8 cellular contexts compared by ENCODE assay signal in genomic region chr7:123748734-123749536, GRCh38. TPM values are rescaled to one million over a fixed set of nuclear protein-coding genes. Genes with fewer than 3 reads are reported as not detected.
DNase-seq lines count a peak whose midpoint lies in the region; ATAC-seq and TF ChIP-seq lines count a peak whose summit lies in the region.

WASL (minus strand) TSS chr7:123749003; CDS start chr7:123748734, 269 bp downstream.

- peak in 1 of 2 donors; percentile 86 for TF ChIP-seq POLR2A in lower leg skin (IDR thresholded peaks at IDR 0.05)

- peak within 1 kb of the TSS; percentile 92 to 98 for H3K9ac ChIP-seq in duodenal mucosa (ENCODE audit: low read depth in 1 of 2, low read length in 2 of 2)

- ATAC-seq in GM19372 (IDR thresholded peaks at IDR 0.05; ENCODE audit: low read depth, unreplicated experiment) (peak; percentile 70), HG03521 (IDR thresholded peaks at IDR 0.05; ENCODE audit: unreplicated experiment) (peak; percentile 72)

- H3K4me3 ChIP-seq in duodenal mucosa (ENCODE audit: low read depth in 1 of 2, low read length in 2 of 2) (peak within 1 kb of the TSS; percentile 87 to 90), lower leg skin (ENCODE audit: low read depth, poor library complexity, severe bottlenecking) (peak within 1 kb of the TSS; percentile 97)

- peak within 1 kb of the TSS; percentile 96 to 99 (median 98) for H3K27ac Mint-ChIP-seq in CD14-positive monocyte
- H3K27ac Mint-ChIP-seq in activated CD4-positive, alpha-beta memory T cell treated with anti-CD3 and anti-CD28 coated beads, Interleukin-2, amount 10 ng/mL, durations not matched to agents 7 days and 5 days: peak within 1 kb of the TSS; percentile 90

- H3K36me3 ChIP-seq in duodenal mucosa (ENCODE audit: control insufficient read depth in 1 of 2, insufficient read depth in 2 of 2, low read length in 2 of 2): no peaks in the 10 kb centered on the region

- DNase-seq in CD14-positive monocyte (ENCODE audit: low spot score): peak; percentile 92
- DNase-seq in NCI-H69 (lab: John Stamatoyannopoulos, UW): peak; percentile 98
- DNase-seq in activated CD4-positive, alpha-beta memory T cell treated with anti-CD3 and anti-CD28 coated beads, Interleukin-2, amount 10 ng/mL, durations not matched to agents 7 days and 5 days: peak; percentile 88
- DNase-seq in lower leg skin (ENCODE audit: low spot score in 2 of 2): peak; percentile 85 to 98
- peak; percentile 81 to 86 for DNase-seq in stimulated activated CD4-positive, alpha-beta T cell treated with anti-CD3 and anti-CD28 coated beads, Interleukin-4, amount 100 ng/mL, for 4 hours

- no peaks in the 10 kb centered on the region for H3K27me3 ChIP-seq in duodenal mucosa (ENCODE audit: control insufficient read depth in 1 of 2, insufficient read depth in 2 of 2, low read length in 2 of 2)

- WGBS in lower leg skin, 2 donors: 0 to 1% methylated on average over 14 to 36 of the region's 93 CpGs

- H3K9me3 ChIP-seq in duodenal mucosa (ENCODE audit: control insufficient read depth in 1 of 2, low read length in 2 of 2): no peaks in the 10 kb centered on the region

- H3K36me3 Mint-ChIP-seq in CD14-positive monocyte: no peaks in the 10 kb centered on the region
- H3K36me3 Mint-ChIP-seq in activated CD4-positive, alpha-beta memory T cell treated with anti-CD3 and anti-CD28 coated beads, Interleukin-2, amount 10 ng/mL, durations not matched to agents 7 days and 5 days (ENCODE audit: low read depth): peaks cover 21% of the 10 kb centered on the region

- H3K27ac ChIP-seq in duodenal mucosa (ENCODE audit: low read depth, low read length): peak within 1 kb of the TSS; percentile 98

- peaks cover 32 to 46% of the 10 kb centered on the region in 2 donors for H3K4me1 ChIP-seq in duodenal mucosa (ENCODE audit: control insufficient read depth in 1 of 2, insufficient read depth in 2 of 2, low read length in 2 of 2)

- POLR2A ChIA-PET in activated CD4-positive, alpha-beta memory T cell treated with anti-CD3 and anti-CD28 coated beads, Interleukin-2, amount 10 ng/mL, durations not matched to agents 7 days and 5 days (lab: Charles Lee): interaction anchor here (0.7 to 2.3 kb wide), 14 partner anchors 9 to 1181 kb away, joined by 3 to 10 read pairs (median 5); partner anchors contain the start of genes NDUFA5 and POT1

- H3K4me3 Mint-ChIP-seq in CD14-positive monocyte: peak within 1 kb of the TSS; percentile 97 to 99
- H3K4me3 Mint-ChIP-seq in activated CD4-positive, alpha-beta memory T cell treated with anti-CD3 and anti-CD28 coated beads, Interleukin-2, amount 10 ng/mL, durations not matched to agents 7 days and 5 days: peak within 1 kb of the TSS; percentile 100

- TF ChIP-seq CTCF in CD14-positive monocyte (IDR thresholded peaks at IDR 0.05) (no peak), lower leg skin (IDR thresholded peaks at IDR 0.05) (peak in 1 of 3 donors; percentile 9)

- no peaks in the 10 kb centered on the region for H3K9me3 Mint-ChIP-seq in CD14-positive monocyte
- no peaks in the 10 kb centered on the region for H3K9me3 Mint-ChIP-seq in activated CD4-positive, alpha-beta memory T cell treated with anti-CD3 and anti-CD28 coated beads, Interleukin-2, amount 10 ng/mL, durations not matched to agents 7 days and 5 days

- intact Hi-C loops in CD14-positive monocyte (cut with micrococcal nuclease): loop anchor here in 1 of 2 donors (10.0 kb wide), 2 partner anchors 54 to 194 kb away; partner anchors contain the start of gene NDUFA5
- intact Hi-C loops in lower leg skin (cut with DNase I; ENCODE audit: low total_unique reads): loop anchor here (10.0 kb wide), 1 partner anchor 64 kb away; no protein-coding TSS in a partner anchor

- H3K4me1 Mint-ChIP-seq in CD14-positive monocyte: peaks cover 44% of the 10 kb centered on the region
- peaks cover 35% of the 10 kb centered on the region for H3K4me1 Mint-ChIP-seq in activated CD4-positive, alpha-beta memory T cell treated with anti-CD3 and anti-CD28 coated beads, Interleukin-2, amount 10 ng/mL, durations not matched to agents 7 days and 5 days

- peaks cover 0 to 2% (median 0%) of the 10 kb centered on the region in 3 donors for H3K27me3 Mint-ChIP-seq in CD14-positive monocyte (ENCODE audit: low read depth in 3 of 3)
- H3K27me3 Mint-ChIP-seq in activated CD4-positive, alpha-beta memory T cell treated with anti-CD3 and anti-CD28 coated beads, Interleukin-2, amount 10 ng/mL, durations not matched to agents 7 days and 5 days: no peaks in the 10 kb centered on the region

- CTCF ChIA-PET in activated CD4-positive, alpha-beta memory T cell treated with anti-CD3 and anti-CD28 coated beads, Interleukin-2, amount 10 ng/mL, durations not matched to agents 7 days and 5 days (lab: Charles Lee): interaction anchor here (0.6 to 1.8 kb wide), 14 partner anchors 8 to 190 kb away, joined by 3 to 7 read pairs (median 4); no protein-coding TSS in a partner anchor

RNA-seq across cellular contexts. Expression of gene WASL, which starts in this region (rescaled TPM):
- polyA plus RNA-seq in CD14-positive monocyte: 1 to 10 TPM; 1.6 to 2.1 TPM
- 1 to 10 TPM; 7.1 to 7.3 TPM for total RNA-seq in activated CD4-positive, alpha-beta memory T cell treated with anti-CD3 and anti-CD28 coated beads, Interleukin-2, amount 10 ng/mL, durations not matched to agents 7 days and 5 days
- 10 to 100 TPM; 30.4 to 41.4 (median 34.2) TPM for total RNA-seq in lower leg skin

Comparison
In these comparisons a context has a peak if more than half of its experiments do, and no peak if none do; other contexts are left out.
1. Peak in every context shown above with its lines: DNase-seq, ATAC-seq, H3K4me3 ChIP-seq and H3K27ac ChIP-seq.